8 cellular contexts compared by ENCODE assay signal in genomic region chr15:94306700-94307650, GRCh38.
A peak's percentile ranks its signal among the peaks of the same experiment; 100 is the strongest.
DNase-seq lines count a peak whose midpoint lies in the region; ATAC-seq, FAIRE-seq and TF ChIP-seq lines count a peak whose summit lies in the region.

No MANE protein-coding gene starts in this region.

- no peak for FAIRE-seq in astrocyte (lab: Jason Lieb, UNC)

- DNase-seq in Daoy (ENCODE audit: low read depth) (peak; percentile 32), astrocyte (ENCODE audit: low read depth) (peak; percentile 81), HuH-7 (ENCODE audit: low spot score) (no peak), NCI-H2227 treated with DMSO at 0.1 percent for 48 hours (lab: John Stamatoyannopoulos, UW) (no peak)
- no peak for DNase-seq in stimulated activated naive CD4-positive, alpha-beta T cell treated with Interleukin-2 at 50 U/mL for 16 hours (lab: John Stamatoyannopoulos, UW)

- H3K79me2 ChIP-seq in astrocyte (ENCODE audit: insufficient read depth, low read length): no peaks in the 10 kb centered on the region

- H3K9me3 Mint-ChIP-seq in astrocyte (ENCODE audit: unreplicated experiment): peaks cover 2% of the 10 kb centered on the region

- no peak for TF ChIP-seq CTCF in astrocyte (IDR thresholded peaks at IDR 0.05; ENCODE audit: insufficient read depth, low read depth, low read length)
- TF ChIP-seq CTCF in gastroesophageal sphincter (IDR thresholded peaks at IDR 0.05): no peak

- H3K27ac ChIP-seq in astrocyte (ENCODE audit: low read depth, low read length) (no peak overlapping the region), gastroesophageal sphincter (no peak overlapping the region)

- H2AFZ ChIP-seq in astrocyte (ENCODE audit: low read depth, low read length): no peak overlapping the region

- peaks cover 21% of the 10 kb centered on the region for H3K4me1 Mint-ChIP-seq in astrocyte (ENCODE audit: low read depth, unreplicated experiment)

- H3K4me1 ChIP-seq in astrocyte (ENCODE audit: insufficient read depth, low read length): no peaks in the 10 kb centered on the region
- no peaks in the 10 kb centered on the region for H3K4me1 ChIP-seq in gastroesophageal sphincter

- H3K36me3 ChIP-seq in astrocyte (ENCODE audit: insufficient read depth, low read length): no peaks in the 10 kb centered on the region
- no peaks in the 10 kb centered on the region for H3K36me3 ChIP-seq in gastroesophageal sphincter

- no peak overlapping the region for H3K4me2 ChIP-seq in astrocyte (ENCODE audit: low read length)

- no peaks in the 10 kb centered on the region for H3K9me3 ChIP-seq in astrocyte (ENCODE audit: insufficient read depth, low read depth, low read length)
- no peaks in the 10 kb centered on the region for H3K9me3 ChIP-seq in gastroesophageal sphincter

- no peak overlapping the region for H3K27ac Mint-ChIP-seq in astrocyte (ENCODE audit: unreplicated experiment)

- no peak for TF ChIP-seq POLR2A in gastroesophageal sphincter (IDR thresholded peaks at IDR 0.05)

- peaks cover 2% of the 10 kb centered on the region for H3K36me3 Mint-ChIP-seq in astrocyte (ENCODE audit: low read depth, unreplicated experiment)

- H3K27me3 ChIP-seq in astrocyte (ENCODE audit: insufficient read depth, low read length) (no peaks in the 10 kb centered on the region), gastroesophageal sphincter (no peaks in the 10 kb centered on the region)

- H3K27me3 Mint-ChIP-seq in astrocyte (ENCODE audit: low read depth, unreplicated experiment): no peaks in the 10 kb centered on the region

- ATAC-seq in GM19455 (IDR thresholded peaks at IDR 0.05; ENCODE audit: unreplicated experiment): peak; percentile 85
- peak; percentile 88 for ATAC-seq in HG03469 (IDR thresholded peaks at IDR 0.05; ENCODE audit: unreplicated experiment)
- ATAC-seq in gastroesophageal sphincter: no peak

- TF ChIP-seq EP300 in gastroesophageal sphincter (IDR thresholded peaks at IDR 0.05): no peak

- H4K20me1 ChIP-seq in astrocyte (ENCODE audit: insufficient read depth, low read length): no peaks in the 10 kb centered on the region

- H3K4me3 ChIP-seq in astrocyte (ENCODE audit: insufficient read depth, low read depth, low read length): no peak overlapping the region
- H3K4me3 ChIP-seq in gastroesophageal sphincter: no peak overlapping the region

- WGBS in gastroesophageal sphincter (ENCODE audit: low coverage in 1 of 2), 2 donors: 73 to 83% methylated on average over 7 to 12 of the region's 13 CpGs

- no peak overlapping the region for H3K9ac ChIP-seq in astrocyte (ENCODE audit: low read length)

- no peak overlapping the region for H3K4me3 Mint-ChIP-seq in astrocyte (ENCODE audit: unreplicated experiment)

Comparison
In these comparisons a context has a peak if more than half of its experiments do, and no peak if none do; other contexts are left out.
1. DNase-seq: peak in Daoy (single experiment) and astrocyte (single experiment); none in HuH-7 (single experiment), NCI-H2227 treated with DMSO at 0.1 percent for 48 hours (single experiment) and stimulated activated naive CD4-positive, alpha-beta T cell treated with Interleukin-2 at 50 U/mL for 16 hours (single experiment).